Comparison of ENCODE assay signal across 1 cellular context in the genomic region with DNA sequence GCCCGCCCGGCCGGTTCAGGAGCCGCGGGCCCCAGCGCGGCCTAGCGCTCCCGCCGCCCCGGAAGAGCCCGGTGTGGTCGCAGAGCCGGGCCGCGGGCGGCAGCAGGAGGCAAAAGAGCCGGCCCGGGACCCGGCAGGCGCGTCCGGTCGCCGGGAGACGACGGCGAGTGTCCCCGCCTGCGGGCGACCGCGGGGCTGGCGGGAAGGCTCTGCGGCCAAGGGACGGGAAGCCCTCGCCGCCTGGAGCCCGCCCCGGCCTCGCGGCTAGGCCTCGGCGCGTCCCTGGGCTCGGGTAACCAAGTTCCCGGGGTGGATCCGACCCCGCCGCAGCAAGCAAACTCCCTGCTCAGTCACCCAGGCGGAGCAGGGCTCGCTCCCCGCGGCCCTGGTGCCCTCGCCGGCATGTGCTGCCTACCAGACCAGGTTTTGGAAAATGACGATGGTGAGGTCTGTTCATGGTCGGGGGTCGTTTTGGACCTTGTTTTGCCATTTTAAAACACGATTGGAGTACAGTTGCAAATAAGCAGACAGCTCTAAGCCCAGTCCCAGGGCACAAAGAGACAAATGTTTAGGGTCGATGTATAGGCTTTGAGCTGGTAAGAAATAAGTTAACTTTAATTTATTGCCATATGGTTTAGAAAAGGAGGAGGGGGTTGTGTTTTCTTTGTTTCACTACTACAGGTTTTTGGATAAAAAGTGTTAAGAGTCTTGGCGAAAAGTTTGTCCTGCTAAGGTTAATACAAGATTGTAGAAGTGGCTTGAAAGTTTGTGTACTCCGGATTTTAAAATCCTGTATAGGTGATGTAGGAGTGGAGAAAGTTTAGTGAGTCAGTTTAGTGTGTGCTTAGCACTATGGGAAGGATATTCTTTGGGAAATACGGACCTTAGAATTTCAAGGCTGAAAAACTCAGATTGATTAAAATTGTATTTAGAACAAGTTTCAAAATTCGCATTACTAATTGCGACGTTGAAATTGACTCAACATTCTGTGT.
TF ChIP-seq lines count a peak whose summit lies in the region.

No MANE protein-coding gene starts in this region.

TF ChIP-seq in HepG2, 621 proteins besides CTCF, POLR2A, EP300 and RAD21 (continued from another document and continues in another):
- TF ChIP-seq, protein P1, sequence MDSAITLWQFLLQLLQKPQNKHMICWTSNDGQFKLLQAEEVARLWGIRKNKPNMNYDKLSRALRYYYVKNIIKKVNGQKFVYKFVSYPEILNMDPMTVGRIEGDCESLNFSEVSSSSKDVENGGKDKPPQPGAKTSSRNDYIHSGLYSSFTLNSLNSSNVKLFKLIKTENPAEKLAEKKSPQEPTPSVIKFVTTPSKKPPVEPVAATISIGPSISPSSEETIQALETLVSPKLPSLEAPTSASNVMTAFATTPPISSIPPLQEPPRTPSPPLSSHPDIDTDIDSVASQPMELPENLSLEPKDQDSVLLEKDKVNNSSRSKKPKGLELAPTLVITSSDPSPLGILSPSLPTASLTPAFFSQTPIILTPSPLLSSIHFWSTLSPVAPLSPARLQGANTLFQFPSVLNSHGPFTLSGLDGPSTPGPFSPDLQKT (CRISPR knock-in tag; IDR thresholded peaks at IDR 0.05; ENCODE audit: borderline replicate concordance): no peak
- TF ChIP-seq, protein P2, sequence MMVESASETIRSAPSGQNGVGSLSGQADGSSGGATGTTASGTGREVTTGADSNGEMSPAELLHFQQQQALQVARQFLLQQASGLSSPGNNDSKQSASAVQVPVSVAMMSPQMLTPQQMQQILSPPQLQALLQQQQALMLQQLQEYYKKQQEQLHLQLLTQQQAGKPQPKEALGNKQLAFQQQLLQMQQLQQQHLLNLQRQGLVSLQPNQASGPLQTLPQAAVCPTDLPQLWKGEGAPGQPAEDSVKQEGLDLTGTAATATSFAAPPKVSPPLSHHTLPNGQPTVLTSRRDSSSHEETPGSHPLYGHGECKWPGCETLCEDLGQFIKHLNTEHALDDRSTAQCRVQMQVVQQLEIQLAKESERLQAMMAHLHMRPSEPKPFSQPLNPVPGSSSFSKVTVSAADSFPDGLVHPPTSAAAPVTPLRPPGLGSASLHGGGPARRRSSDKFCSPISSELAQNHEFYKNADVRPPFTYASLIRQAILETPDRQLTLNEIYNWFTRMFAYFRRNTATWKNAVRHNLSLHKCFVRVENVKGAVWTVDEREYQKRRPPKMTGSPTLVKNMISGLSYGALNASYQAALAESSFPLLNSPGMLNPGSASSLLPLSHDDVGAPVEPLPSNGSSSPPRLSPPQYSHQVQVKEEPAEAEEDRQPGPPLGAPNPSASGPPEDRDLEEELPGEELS (CRISPR knock-in tag; IDR thresholded peaks at IDR 0.05): no peak
- no peak for TF ChIP-seq ZSCAN29 (CRISPR knock-in tag; conservative IDR thresholded peaks at IDR 0.05)
- 0 out of 2 replicates have a peak, but pooled peaks have one; percentile 36 for TF ChIP-seq PHF21A (CRISPR knock-in tag; IDR thresholded peaks at IDR 0.05)
- TF ChIP-seq CCAR2 (optimal IDR thresholded peaks at IDR 0.05; ENCODE audit: low read depth, low read length): no peak
- TF ChIP-seq, protein P3, sequence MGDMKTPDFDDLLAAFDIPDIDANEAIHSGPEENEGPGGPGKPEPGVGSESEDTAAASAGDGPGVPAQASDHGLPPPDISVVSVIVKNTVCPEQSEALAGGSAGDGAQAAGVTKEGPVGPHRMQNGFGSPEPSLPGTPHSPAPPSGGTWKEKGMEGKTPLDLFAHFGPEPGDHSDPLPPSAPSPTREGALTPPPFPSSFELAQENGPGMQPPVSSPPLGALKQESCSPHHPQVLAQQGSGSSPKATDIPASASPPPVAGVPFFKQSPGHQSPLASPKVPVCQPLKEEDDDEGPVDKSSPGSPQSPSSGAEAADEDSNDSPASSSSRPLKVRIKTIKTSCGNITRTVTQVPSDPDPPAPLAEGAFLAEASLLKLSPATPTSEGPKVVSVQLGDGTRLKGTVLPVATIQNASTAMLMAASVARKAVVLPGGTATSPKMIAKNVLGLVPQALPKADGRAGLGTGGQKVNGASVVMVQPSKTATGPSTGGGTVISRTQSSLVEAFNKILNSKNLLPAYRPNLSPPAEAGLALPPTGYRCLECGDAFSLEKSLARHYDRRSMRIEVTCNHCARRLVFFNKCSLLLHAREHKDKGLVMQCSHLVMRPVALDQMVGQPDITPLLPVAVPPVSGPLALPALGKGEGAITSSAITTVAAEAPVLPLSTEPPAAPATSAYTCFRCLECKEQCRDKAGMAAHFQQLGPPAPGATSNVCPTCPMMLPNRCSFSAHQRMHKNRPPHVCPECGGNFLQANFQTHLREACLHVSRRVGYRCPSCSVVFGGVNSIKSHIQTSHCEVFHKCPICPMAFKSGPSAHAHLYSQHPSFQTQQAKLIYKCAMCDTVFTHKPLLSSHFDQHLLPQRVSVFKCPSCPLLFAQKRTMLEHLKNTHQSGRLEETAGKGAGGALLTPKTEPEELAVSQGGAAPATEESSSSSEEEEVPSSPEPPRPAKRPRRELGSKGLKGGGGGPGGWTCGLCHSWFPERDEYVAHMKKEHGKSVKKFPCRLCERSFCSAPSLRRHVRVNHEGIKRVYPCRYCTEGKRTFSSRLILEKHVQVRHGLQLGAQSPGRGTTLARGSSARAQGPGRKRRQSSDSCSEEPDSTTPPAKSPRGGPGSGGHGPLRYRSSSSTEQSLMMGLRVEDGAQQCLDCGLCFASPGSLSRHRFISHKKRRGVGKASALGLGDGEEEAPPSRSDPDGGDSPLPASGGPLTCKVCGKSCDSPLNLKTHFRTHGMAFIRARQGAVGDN (CRISPR knock-in tag; IDR thresholded peaks at IDR 0.05): peak; percentile 80
- TF ChIP-seq ZSCAN20 (CRISPR knock-in tag; IDR thresholded peaks at IDR 0.05; ENCODE audit: borderline replicate concordance): peak; percentile 61; the same call in 1 of the 2 replicates
- TF ChIP-seq, protein P4, sequence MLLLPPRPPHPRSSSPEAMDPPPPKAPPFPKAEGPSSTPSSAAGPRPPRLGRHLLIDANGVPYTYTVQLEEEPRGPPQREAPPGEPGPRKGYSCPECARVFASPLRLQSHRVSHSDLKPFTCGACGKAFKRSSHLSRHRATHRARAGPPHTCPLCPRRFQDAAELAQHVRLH (CRISPR knock-in tag; IDR thresholded peaks at IDR 0.05; ENCODE audit: borderline replicate concordance, low read depth): no peak
- no peak for TF ChIP-seq EEA1 (CRISPR knock-in tag; IDR thresholded peaks at IDR 0.05; ENCODE audit: borderline replicate concordance)
- TF ChIP-seq, protein P5, sequence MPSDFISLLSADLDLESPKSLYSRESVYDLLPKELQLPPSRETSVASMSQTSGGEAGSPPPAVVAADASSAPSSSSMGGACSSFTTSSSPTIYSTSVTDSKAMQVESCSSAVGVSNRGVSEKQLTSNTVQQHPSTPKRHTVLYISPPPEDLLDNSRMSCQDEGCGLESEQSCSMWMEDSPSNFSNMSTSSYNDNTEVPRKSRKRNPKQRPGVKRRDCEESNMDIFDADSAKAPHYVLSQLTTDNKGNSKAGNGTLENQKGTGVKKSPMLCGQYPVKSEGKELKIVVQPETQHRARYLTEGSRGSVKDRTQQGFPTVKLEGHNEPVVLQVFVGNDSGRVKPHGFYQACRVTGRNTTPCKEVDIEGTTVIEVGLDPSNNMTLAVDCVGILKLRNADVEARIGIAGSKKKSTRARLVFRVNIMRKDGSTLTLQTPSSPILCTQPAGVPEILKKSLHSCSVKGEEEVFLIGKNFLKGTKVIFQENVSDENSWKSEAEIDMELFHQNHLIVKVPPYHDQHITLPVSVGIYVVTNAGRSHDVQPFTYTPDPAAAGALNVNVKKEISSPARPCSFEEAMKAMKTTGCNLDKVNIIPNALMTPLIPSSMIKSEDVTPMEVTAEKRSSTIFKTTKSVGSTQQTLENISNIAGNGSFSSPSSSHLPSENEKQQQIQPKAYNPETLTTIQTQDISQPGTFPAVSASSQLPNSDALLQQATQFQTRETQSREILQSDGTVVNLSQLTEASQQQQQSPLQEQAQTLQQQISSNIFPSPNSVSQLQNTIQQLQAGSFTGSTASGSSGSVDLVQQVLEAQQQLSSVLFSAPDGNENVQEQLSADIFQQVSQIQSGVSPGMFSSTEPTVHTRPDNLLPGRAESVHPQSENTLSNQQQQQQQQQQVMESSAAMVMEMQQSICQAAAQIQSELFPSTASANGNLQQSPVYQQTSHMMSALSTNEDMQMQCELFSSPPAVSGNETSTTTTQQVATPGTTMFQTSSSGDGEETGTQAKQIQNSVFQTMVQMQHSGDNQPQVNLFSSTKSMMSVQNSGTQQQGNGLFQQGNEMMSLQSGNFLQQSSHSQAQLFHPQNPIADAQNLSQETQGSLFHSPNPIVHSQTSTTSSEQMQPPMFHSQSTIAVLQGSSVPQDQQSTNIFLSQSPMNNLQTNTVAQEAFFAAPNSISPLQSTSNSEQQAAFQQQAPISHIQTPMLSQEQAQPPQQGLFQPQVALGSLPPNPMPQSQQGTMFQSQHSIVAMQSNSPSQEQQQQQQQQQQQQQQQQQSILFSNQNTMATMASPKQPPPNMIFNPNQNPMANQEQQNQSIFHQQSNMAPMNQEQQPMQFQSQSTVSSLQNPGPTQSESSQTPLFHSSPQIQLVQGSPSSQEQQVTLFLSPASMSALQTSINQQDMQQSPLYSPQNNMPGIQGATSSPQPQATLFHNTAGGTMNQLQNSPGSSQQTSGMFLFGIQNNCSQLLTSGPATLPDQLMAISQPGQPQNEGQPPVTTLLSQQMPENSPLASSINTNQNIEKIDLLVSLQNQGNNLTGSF (CRISPR knock-in tag; IDR thresholded peaks at IDR 0.05): peak; percentile 90
- TF ChIP-seq RFXANK (CRISPR knock-in tag; IDR thresholded peaks at IDR 0.05): no peak
- TF ChIP-seq ZNF251 (CRISPR knock-in tag; IDR thresholded peaks at IDR 0.05): no peak
- TF ChIP-seq ZNF337 (CRISPR knock-in tag; IDR thresholded peaks at IDR 0.05; ENCODE audit: borderline replicate concordance, low read depth): no peak
- peak; percentile 90; the same call in 1 of the 2 replicates for TF ChIP-seq ZNF253 (CRISPR knock-in tag; IDR thresholded peaks at IDR 0.05; ENCODE audit: borderline replicate concordance)
- TF ChIP-seq ZNF782 (CRISPR knock-in tag; IDR thresholded peaks at IDR 0.05; ENCODE audit: borderline replicate concordance): peak; percentile 79
- no peak for TF ChIP-seq HCFC1 (IDR thresholded peaks at IDR 0.05; ENCODE audit: low read depth, low read length)
- no peak for TF ChIP-seq ZNF556 (CRISPR knock-in tag; IDR thresholded peaks at IDR 0.05; ENCODE audit: borderline replicate concordance)
- TF ChIP-seq, protein P6, sequence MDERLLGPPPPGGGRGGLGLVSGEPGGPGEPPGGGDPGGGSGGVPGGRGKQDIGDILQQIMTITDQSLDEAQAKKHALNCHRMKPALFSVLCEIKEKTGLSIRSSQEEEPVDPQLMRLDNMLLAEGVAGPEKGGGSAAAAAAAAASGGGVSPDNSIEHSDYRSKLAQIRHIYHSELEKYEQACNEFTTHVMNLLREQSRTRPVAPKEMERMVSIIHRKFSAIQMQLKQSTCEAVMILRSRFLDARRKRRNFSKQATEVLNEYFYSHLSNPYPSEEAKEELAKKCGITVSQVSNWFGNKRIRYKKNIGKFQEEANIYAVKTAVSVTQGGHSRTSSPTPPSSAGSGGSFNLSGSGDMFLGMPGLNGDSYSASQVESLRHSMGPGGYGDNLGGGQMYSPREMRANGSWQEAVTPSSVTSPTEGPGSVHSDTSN (CRISPR knock-in tag; IDR thresholded peaks at IDR 0.05): no peak
- TF ChIP-seq GTF3A (CRISPR knock-in tag; conservative IDR thresholded peaks at IDR 0.05): no peak
- no peak for TF ChIP-seq ATF7 (IDR thresholded peaks at IDR 0.05)
- 0 out of 2 replicates have a peak, but pooled peaks have one; percentile 48 for TF ChIP-seq ATF7 (CRISPR knock-in tag; IDR thresholded peaks at IDR 0.05)
- TF ChIP-seq ZFP82 (CRISPR knock-in tag; IDR thresholded peaks at IDR 0.05; ENCODE audit: borderline replicate concordance): peak; percentile 86; the same call in 1 of the 2 replicates
- TF ChIP-seq, protein P7, sequence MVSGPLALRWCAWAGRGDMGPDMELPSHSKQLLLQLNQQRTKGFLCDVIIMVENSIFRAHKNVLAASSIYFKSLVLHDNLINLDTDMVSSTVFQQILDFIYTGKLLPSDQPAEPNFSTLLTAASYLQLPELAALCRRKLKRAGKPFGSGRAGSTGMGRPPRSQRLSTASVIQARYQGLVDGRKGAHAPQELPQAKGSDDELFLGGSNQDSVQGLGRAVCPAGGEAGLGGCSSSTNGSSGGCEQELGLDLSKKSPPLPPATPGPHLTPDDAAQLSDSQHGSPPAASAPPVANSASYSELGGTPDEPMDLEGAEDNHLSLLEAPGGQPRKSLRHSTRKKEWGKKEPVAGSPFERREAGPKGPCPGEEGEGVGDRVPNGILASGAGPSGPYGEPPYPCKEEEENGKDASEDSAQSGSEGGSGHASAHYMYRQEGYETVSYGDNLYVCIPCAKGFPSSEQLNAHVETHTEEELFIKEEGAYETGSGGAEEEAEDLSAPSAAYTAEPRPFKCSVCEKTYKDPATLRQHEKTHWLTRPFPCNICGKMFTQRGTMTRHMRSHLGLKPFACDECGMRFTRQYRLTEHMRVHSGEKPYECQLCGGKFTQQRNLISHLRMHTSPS (CRISPR knock-in tag; IDR thresholded peaks at IDR 0.05; ENCODE audit: low read depth): no peak
- TF ChIP-seq ZNF841 (CRISPR knock-in tag; IDR thresholded peaks at IDR 0.05; ENCODE audit: borderline replicate concordance): no peak; the same call in 1 of the 2 replicates
- TF ChIP-seq CEBPG (CRISPR knock-in tag; IDR thresholded peaks at IDR 0.05): no peak
- TF ChIP-seq, protein P8, sequence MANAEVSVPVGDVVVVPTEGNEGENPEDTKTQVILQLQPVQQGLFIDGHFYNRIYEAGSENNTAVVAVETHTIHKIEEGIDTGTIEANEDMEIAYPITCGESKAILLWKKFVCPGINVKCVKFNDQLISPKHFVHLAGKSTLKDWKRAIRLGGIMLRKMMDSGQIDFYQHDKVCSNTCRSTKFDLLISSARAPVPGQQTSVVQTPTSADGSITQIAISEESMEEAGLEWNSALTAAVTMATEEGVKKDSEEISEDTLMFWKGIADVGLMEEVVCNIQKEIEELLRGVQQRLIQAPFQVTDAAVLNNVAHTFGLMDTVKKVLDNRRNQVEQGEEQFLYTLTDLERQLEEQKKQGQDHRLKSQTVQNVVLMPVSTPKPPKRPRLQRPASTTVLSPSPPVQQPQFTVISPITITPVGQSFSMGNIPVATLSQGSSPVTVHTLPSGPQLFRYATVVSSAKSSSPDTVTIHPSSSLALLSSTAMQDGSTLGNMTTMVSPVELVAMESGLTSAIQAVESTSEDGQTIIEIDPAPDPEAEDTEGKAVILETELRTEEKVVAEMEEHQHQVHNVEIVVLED (CRISPR knock-in tag; IDR thresholded peaks at IDR 0.05; ENCODE audit: borderline replicate concordance): no peak
- no peak for TF ChIP-seq SSRP1 (CRISPR knock-in tag; IDR thresholded peaks at IDR 0.05)
- TF ChIP-seq TBL1XR1 (IDR thresholded peaks at IDR 0.05; ENCODE audit: borderline replicate concordance, low read length, partially characterized antibody): no peak
- TF ChIP-seq HES4 (CRISPR knock-in tag; IDR thresholded peaks at IDR 0.05; ENCODE audit: borderline replicate concordance): peak; percentile 81; the same call in 1 of the 2 replicates
- TF ChIP-seq NCOA5 (CRISPR knock-in tag; IDR thresholded peaks at IDR 0.05): no peak
- no peak for TF ChIP-seq HIVEP1 (CRISPR knock-in tag; IDR thresholded peaks at IDR 0.05)
- TF ChIP-seq PCBP1 (IDR thresholded peaks at IDR 0.05; ENCODE audit: borderline replicate concordance, low read depth, low read length): no peak
- no peak for TF ChIP-seq KLF13 (CRISPR knock-in tag; IDR thresholded peaks at IDR 0.05)
- TF ChIP-seq HNF4G (IDR thresholded peaks at IDR 0.05; ENCODE audit: borderline replicate concordance, low read depth, low read length): no peak
- TF ChIP-seq HNF4G (CRISPR knock-in tag; IDR thresholded peaks at IDR 0.05; ENCODE audit: borderline replicate concordance, low read depth): peak; percentile 35; the same call in 1 of the 2 replicates
- TF ChIP-seq SMAD9 (CRISPR knock-in tag; IDR thresholded peaks at IDR 0.05): no peak
- peak; percentile 41; the same call in 1 of the 2 replicates for TF ChIP-seq HOXA9 (CRISPR knock-in tag; IDR thresholded peaks at IDR 0.05; ENCODE audit: borderline replicate concordance)
